In the genomic region with DNA sequence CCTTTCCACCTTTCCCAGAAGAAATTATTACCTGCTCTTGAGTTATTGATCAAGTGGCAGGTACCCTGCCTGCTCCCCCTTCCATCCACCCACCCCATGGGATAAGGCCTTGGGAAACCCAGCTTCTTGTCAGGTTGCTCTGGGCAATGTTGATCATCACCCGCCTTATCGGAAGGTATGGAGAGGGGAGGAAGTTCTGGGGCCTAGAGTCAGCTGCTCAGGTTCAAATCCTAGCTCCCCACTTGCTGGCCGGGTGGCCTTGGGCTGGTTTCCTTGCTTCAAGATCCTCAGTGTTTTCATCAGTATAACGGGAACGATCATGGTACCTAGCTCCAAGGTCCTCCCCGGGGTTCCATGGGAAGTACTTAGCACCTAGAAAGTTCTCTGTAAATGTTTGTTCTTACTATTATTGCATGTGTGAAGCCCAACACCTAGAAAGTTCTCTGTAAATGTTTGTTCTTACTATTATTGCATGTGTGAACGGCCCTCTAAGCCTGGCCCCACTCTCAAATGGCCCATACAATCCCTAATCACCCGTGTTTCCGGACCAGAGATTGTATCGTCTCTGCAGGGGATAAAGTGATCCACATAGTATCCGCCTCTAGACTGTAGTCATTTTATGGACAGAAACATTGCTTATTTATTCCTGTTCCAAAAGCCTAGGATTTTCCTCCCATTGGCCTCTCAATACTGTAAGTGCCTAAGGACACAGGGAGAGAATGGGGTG, we compare ENCODE assay signal across 9 cellular contexts. TPM values are rescaled to one million over a fixed set of nuclear protein-coding genes. Genes with fewer than 3 reads are reported as not detected.
DNase-seq lines count a peak whose midpoint lies in the region; ATAC-seq and TF ChIP-seq lines count a peak whose summit lies in the region.
"Had no signal": no experiment of that assay in that cellular context is flagged by ENCODE, and none has a peak within 500 bp of the region (broad histone marks: within the 10 kb centered on the region; RNA-seq: fewer than 3 reads in every experiment).

No MANE protein-coding gene starts in this region.

- H2AFZ ChIP-seq in OCI-LY3 (ENCODE audit: low read depth, low read length) (peak overlapping the region; percentile 32; the same call in 1 of the 2 replicates), trophoblast cell (ENCODE audit: insufficient read depth, low read length, poor library complexity) (no peak overlapping the region)

- H3K4me1 ChIP-seq in ES-I3 (ENCODE audit: insufficient read depth, low read length) (peaks cover 21% of the 10 kb centered on the region), OCI-LY3 (ENCODE audit: low read length) (peaks cover 58% of the 10 kb centered on the region), trophoblast cell (ENCODE audit: control insufficient read depth in 1 of 2, insufficient read depth in 2 of 2, low read length in 2 of 2) (peaks cover 0 to 10% of the 10 kb centered on the region in 2 experiments)

- no peak overlapping the region for H4K91ac ChIP-seq in trophoblast cell (ENCODE audit: low read depth, low read length)

- H3K27ac ChIP-seq in OCI-LY3 (ENCODE audit: low read length), result no peak overlapping the region
- H3K27ac ChIP-seq in trophoblast cell (ENCODE audit: low read depth, low read length), result no peak overlapping the region
- H3K27ac ChIP-seq: ovary had no signal

- H3K36me3 ChIP-seq in ES-I3 (ENCODE audit: insufficient read depth, low read length) (no peaks in the 10 kb centered on the region), OCI-LY3 (replicated peaks; ENCODE audit: low read depth, low read length) (no peaks in the 10 kb centered on the region), trophoblast cell (ENCODE audit: control insufficient read depth in 1 of 2, insufficient read depth in 2 of 2, low read length in 2 of 2) (no peaks in the 10 kb centered on the region)
- H3K36me3 ChIP-seq: ovary had no signal

- TF ChIP-seq CTCF in OCI-LY3 (IDR thresholded peaks at IDR 0.05; ENCODE audit: low read depth, low read length), result no peak

- H4K12ac ChIP-seq in trophoblast cell (ENCODE audit: low read depth, low read length), result no peak overlapping the region

- H3K27me3 ChIP-seq in OCI-LY3 (ENCODE audit: low read depth, low read length) (peaks cover 3% of the 10 kb centered on the region), trophoblast cell (ENCODE audit: insufficient read depth, low read length) (peaks cover 19% of the 10 kb centered on the region)
- H3K27me3 ChIP-seq: ovary had no signal

- no peak for TF ChIP-seq POLR2A in erythroblast (IDR thresholded peaks at IDR 0.05; ENCODE audit: low read length)

- H3K14ac ChIP-seq in trophoblast cell (ENCODE audit: low read length), result no peak overlapping the region

- peak overlapping the region; percentile 87; the same call in 1 of the 2 replicates for H3K9ac ChIP-seq in ES-I3 (ENCODE audit: low read depth, low read length)
- H3K9ac ChIP-seq in OCI-LY3 (ENCODE audit: low read length), result peak overlapping the region; percentile 71
- H3K9ac ChIP-seq in trophoblast cell (ENCODE audit: low read length), result no peak overlapping the region

- H3K9me3 ChIP-seq in ES-I3 (ENCODE audit: control insufficient read depth, insufficient read depth, low read length), result no peaks in the 10 kb centered on the region; the same call in 1 of the 2 replicates
- no peaks in the 10 kb centered on the region for H3K9me3 ChIP-seq in OCI-LY3 (ENCODE audit: insufficient read depth, low read length)
- H3K9me3 ChIP-seq in trophoblast cell (ENCODE audit: insufficient read depth, low read depth, low read length), result no peaks in the 10 kb centered on the region
- H3K9me3 ChIP-seq: ovary had no signal

- H3K4me2 ChIP-seq in OCI-LY3 (ENCODE audit: low read length), result peak overlapping the region; percentile 74
- peak overlapping the region; percentile 94 for H3K4me2 ChIP-seq in trophoblast cell (ENCODE audit: low read length)

- H3K4me3 ChIP-seq in OCI-LY3 (ENCODE audit: low read length) (peak overlapping the region; percentile 77), trophoblast cell (ENCODE audit: low read depth, low read length) (no peak overlapping the region)

- no peak overlapping the region for H4K8ac ChIP-seq in trophoblast cell (ENCODE audit: low read depth, low read length)

- peak; percentile 35 to 40 for DNase-seq in erythroblast (lab: John Stamatoyannopoulos, UW)
- no peak for DNase-seq in trophoblast cell
- DNase-seq in NCI-H345 (lab: John Stamatoyannopoulos, UW), result no peak

- WGBS in trophoblast cell (ENCODE audit: extremely low coverage, insufficient coverage, insufficient read length), result no CpG with 5 or more reads among the region's 11 CpGs

- no peak overlapping the region for H3K18ac ChIP-seq in trophoblast cell (ENCODE audit: low read length)

- H2BK120ac ChIP-seq in trophoblast cell (ENCODE audit: insufficient read depth, low read length, poor library complexity), result no peak overlapping the region

- peaks cover 6% of the 10 kb centered on the region for H3K79me1 ChIP-seq in trophoblast cell (ENCODE audit: low read length)

- H3K79me2 ChIP-seq in OCI-LY3 (ENCODE audit: low read length) (peaks cover 11% of the 10 kb centered on the region; the same call in 1 of the 2 replicates), trophoblast cell (ENCODE audit: control insufficient read depth, insufficient read depth, low read length, poor library complexity) (peaks cover 4% of the 10 kb centered on the region)

- H3K4ac ChIP-seq in trophoblast cell (ENCODE audit: low read depth, low read length), result no peak overlapping the region

- ATAC-seq in GM21825 (IDR thresholded peaks at IDR 0.05; ENCODE audit: unreplicated experiment) (no peak), HG03460 (IDR thresholded peaks at IDR 0.05; ENCODE audit: unreplicated experiment) (no peak), GM19023 (IDR thresholded peaks at IDR 0.05; ENCODE audit: unreplicated experiment) (no peak)

- H4K20me1 ChIP-seq in OCI-LY3 (ENCODE audit: insufficient read depth, low read length), result no peaks in the 10 kb centered on the region

- H2BK12ac ChIP-seq in trophoblast cell (ENCODE audit: low read length), result no peak overlapping the region

- H3K23ac ChIP-seq in trophoblast cell (ENCODE audit: low read length), result no peak overlapping the region

- H2BK5ac ChIP-seq in trophoblast cell (ENCODE audit: low read depth, low read length, poor library complexity), result no peak overlapping the region

- H2AK5ac ChIP-seq in trophoblast cell (ENCODE audit: low read length), result no peak overlapping the region

RNA-seq across cellular contexts. Expression of gene PREX1, which starts 1.1 kb away (rescaled TPM):
- 9.3 and 10.5 TPM in 2 replicates for polyA plus RNA-seq in trophoblast cell (2013)

Comparison
In these comparisons a context has a peak if more than half of its experiments do, and no peak if none do; other contexts are left out.
1. DNase-seq: peak in erythroblast (2 of 2); none in trophoblast cell (0 of 2) and NCI-H345 (single experiment).